32 cellular contexts compared by ENCODE assay signal in the genomic region with DNA sequence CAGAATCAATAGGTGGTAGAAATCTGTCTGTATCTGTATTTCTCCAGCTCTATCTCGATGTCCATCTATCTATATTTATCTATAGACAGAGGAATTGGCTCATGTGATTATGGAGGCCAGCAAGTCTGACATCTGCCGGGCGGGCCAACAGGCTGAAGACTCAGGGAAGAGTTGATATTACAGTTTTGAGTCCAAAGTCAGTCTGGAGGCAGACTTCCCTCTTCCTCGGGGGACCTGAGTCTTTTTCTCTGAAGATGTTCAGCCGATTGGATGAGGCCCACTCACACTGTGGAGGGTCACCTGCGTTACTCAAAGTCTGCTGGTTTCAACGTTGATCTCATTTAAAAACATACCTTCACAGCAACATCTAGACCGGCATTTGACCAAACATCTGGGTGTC.
"Had no signal": no experiment of that assay in that cellular context is flagged by ENCODE, and none has a peak within 500 bp of the region (broad histone marks: within the 10 kb centered on the region; RNA-seq: fewer than 3 reads in every experiment).

No MANE protein-coding gene starts in this region.

- H3K27me3 ChIP-seq: ascending aorta, body of pancreas, brain microvascular endothelial cell had no signal

- H3K9me3 ChIP-seq: adrenal gland, ascending aorta, body of pancreas, breast epithelium had no signal

- H3K27ac ChIP-seq: adrenal gland, ascending aorta, body of pancreas, brain microvascular endothelial cell, breast epithelium, cardiac muscle cell had no signal

- H3K4me3 ChIP-seq: adrenal gland, ascending aorta, body of pancreas, breast epithelium, cardiac muscle cell had no signal

- ATAC-seq: activated naive CD4-positive, alpha-beta T cell treated with anti-CD3 and anti-CD28 coated beads, Interleukin-2, amount 50 U/mL, for 72 hours; activated naive CD8-positive, alpha-beta T cell treated with anti-CD3 and anti-CD28 coated beads, Interleukin-2, amount 50 U/mL, for 24 hours; activated T-cell treated with anti-CD3 and anti-CD28 coated beads, Interleukin-2, amount 50 U/mL, for 4 hours; activated T-cell treated with anti-CD3 and anti-CD28 coated beads, Interleukin-2, amount 50 U/mL, for 72 hours; activated T-helper 17 cell treated with anti-CD3 and anti-CD28 coated beads, Interleukin-2, amount 50 U/mL, for 72 hours; body of pancreas had no signal

- H3K4me1 ChIP-seq: adrenal gland, ascending aorta, body of pancreas, breast epithelium had no signal

- DNase-seq: activated effector memory CD4-positive, alpha-beta T cell treated with anti-CD3 and anti-CD28 coated beads, Interleukin-2, amount 50 U/mL, for 16 hours; activated effector memory CD4-positive, alpha-beta T cell treated with Interleukin-2 at 50 U/mL for 16 hours; activated gamma-delta T cell; activated gamma-delta T cell treated with Interleukin-2 at 50 U/mL for 16 hours; activated naive CD4-positive, alpha-beta T cell; activated naive CD4-positive, alpha-beta T cell treated with anti-CD3 and anti-CD28 coated beads for 36 hours; activated naive CD4-positive, alpha-beta T cell treated with anti-CD3 and anti-CD28 coated beads, Interleukin-2, amount 10 ng/mL, durations not matched to agents 7 days and 5 days; activated naive CD4-positive, alpha-beta T cell treated with anti-CD3 and anti-CD28 coated beads, Interleukin-2, amount 50 U/mL, for 16 hours; activated naive CD4-positive, alpha-beta T cell treated with Interleukin-2 at 50 U/mL for 16 hours; activated naive CD8-positive, alpha-beta T cell treated with anti-CD3 and anti-CD28 coated beads for 36 hours; activated naive CD8-positive, alpha-beta T cell treated with anti-CD3 and anti-CD28 coated beads, Interleukin-2, amount 10 ng/mL, durations not matched to agents 7 days and 5 days; activated naive CD8-positive, alpha-beta T cell treated with anti-CD3 and anti-CD28 coated beads, Interleukin-2, amount 50 U/mL, for 24 hours; activated T-cell treated with anti-CD3 and anti-CD28 coated beads, Interleukin-2, amount 50 U/mL, for 1 hour; activated T-cell treated with anti-CD3 and anti-CD28 coated beads, Interleukin-2, amount 50 U/mL, for 24 hours; activated T-cell treated with anti-CD3 and anti-CD28 coated beads, Interleukin-2, amount 50 U/mL, for 4 hours; activated T-cell treated with anti-CD3 and anti-CD28 coated beads, Interleukin-2, amount 50 U/mL, for 48 hours; activated T-cell treated with anti-CD3 and anti-CD28 coated beads, Interleukin-2, amount 50 U/mL, for 72 hours; adrenal gland; amniotic stem cell; amygdala; anterior cingulate cortex; aorta; body of pancreas; brain microvascular endothelial cell; caudate nucleus; central memory CD4-positive, alpha-beta T cell; cerebellar nuclear complex had no signal

- H3K36me3 ChIP-seq: adrenal gland, ascending aorta, brain microvascular endothelial cell, breast epithelium, cardiac muscle cell had no signal
